ENCODE assay signal across 12 cellular contexts in genomic region chrX:79400618-79401017, GRCh38.
"Had no signal": no experiment of that assay in that cellular context is flagged by ENCODE, and none has a peak within 500 bp of the region (broad histone marks: within the 10 kb centered on the region; RNA-seq: fewer than 3 reads in every experiment).

No MANE protein-coding gene starts in this region.

- H3K4me1 ChIP-seq: ascending aorta, esophagus muscularis mucosa, right atrium auricular region, transverse colon had no signal

- FAIRE-seq: TTC549 had no signal

- H3K27me3 Mint-ChIP-seq: activated B cell treated with CpG ODN at 0.5 μM for 24 hours; activated CD4-positive, alpha-beta T cell treated with anti-CD3 and anti-CD28 coated beads, Interleukin-2, amount 10 ng/mL, durations not matched to agents 24 days and 14 days; naive B cell had no signal

- H3K27ac Mint-ChIP-seq: activated B cell treated with CpG ODN at 0.5 μM for 24 hours; activated CD4-positive, alpha-beta T cell treated with anti-CD3 and anti-CD28 coated beads, Interleukin-2, amount 10 ng/mL, durations not matched to agents 24 days and 14 days had no signal

- H3K27ac ChIP-seq: ascending aorta, esophagus muscularis mucosa, right atrium auricular region, transverse colon had no signal

- H3K4me3 ChIP-seq: ascending aorta, esophagus muscularis mucosa, right atrium auricular region, transverse colon had no signal

- H3K9me3 ChIP-seq: ascending aorta, esophagus muscularis mucosa, right atrium auricular region, transverse colon had no signal

- H3K27me3 ChIP-seq: ascending aorta, esophagus muscularis mucosa, right atrium auricular region, transverse colon had no signal

- H3K36me3 ChIP-seq: ascending aorta, esophagus muscularis mucosa, right atrium auricular region, transverse colon had no signal

- H3K4me1 Mint-ChIP-seq: activated B cell treated with CpG ODN at 0.5 μM for 24 hours, naive B cell had no signal

- DNase-seq: activated B cell treated with CpG ODN at 0.5 μM for 24 hours; activated CD4-positive, alpha-beta T cell treated with anti-CD3 and anti-CD28 coated beads, Interleukin-2, amount 10 ng/mL, durations not matched to agents 24 days and 14 days; activated effector memory CD4-positive, alpha-beta T cell treated with Interleukin-2 at 50 U/mL for 16 hours; islet precursor cell; naive B cell; stimulated activated CD4-positive, alpha-beta T cell treated with anti-CD3 and anti-CD28 coated beads, Interleukin-15, amount 100 ng/mL, for 24 hours; stimulated activated CD4-positive, alpha-beta T cell treated with anti-CD3 and anti-CD28 coated beads, Interleukin-4, amount 100 ng/mL, for 1 hour; transverse colon had no signal

- H3K4me3 Mint-ChIP-seq: activated B cell treated with CpG ODN at 0.5 μM for 24 hours; activated CD4-positive, alpha-beta T cell treated with anti-CD3 and anti-CD28 coated beads, Interleukin-2, amount 10 ng/mL, durations not matched to agents 24 days and 14 days; naive B cell had no signal

- H3K9me3 Mint-ChIP-seq: activated B cell treated with CpG ODN at 0.5 μM for 24 hours had no signal
